ENCODE assay signal across 14 cellular contexts in genomic region chr11:35932641-35933571, GRCh38. TPM values are rescaled to one million over a fixed set of nuclear protein-coding genes. Genes with fewer than 3 reads are reported as not detected.
DNase-seq lines count a peak whose midpoint lies in the region; ATAC-seq and TF ChIP-seq lines count a peak whose summit lies in the region.
"Had no signal": no experiment of that assay in that cellular context is flagged by ENCODE, and none has a peak within 500 bp of the region (broad histone marks: within the 10 kb centered on the region; RNA-seq: fewer than 3 reads in every experiment).

No MANE protein-coding gene starts in this region.

- peak; percentile 72 for ATAC-seq in Right ventricle myocardium superior (ENCODE audit: poor library complexity)
- ATAC-seq in GM18873 (IDR thresholded peaks at IDR 0.05; ENCODE audit: low FRiP score, unreplicated experiment): no peak
- ATAC-seq: activated CD4-positive, CD25-positive, alpha-beta regulatory T cell treated with anti-CD3 and anti-CD28 coated beads, Interleukin-2, amount 50 U/mL, for 24 hours had no signal

- no peak overlapping the region for H3K4me3 ChIP-seq in right atrium auricular region
- no peak overlapping the region for H3K4me3 ChIP-seq in fibroblast of the aortic adventitia (ENCODE audit: low read depth, low read length)

- intact Hi-C loops in Right ventricle myocardium superior (cut with DNase I): loop anchor here (10.0 kb wide), 1 partner anchor 318 kb away; the partner anchor contains the start of gene FJX1

- POLR2A ChIA-PET in GM10248 (lab: Yijun Ruan, JAX): no interaction called here

- TF ChIP-seq CTCF in right atrium auricular region (IDR thresholded peaks at IDR 0.05) (no peak), fibroblast of the aortic adventitia (IDR thresholded peaks at IDR 0.05; ENCODE audit: insufficient read depth, low read length) (no peak), GM10248 (IDR thresholded peaks at IDR 0.05; ENCODE audit: control extremely low read depth, extremely low read depth, low read depth, missing control alignments) (no peak)

- H3K27ac ChIP-seq in right atrium auricular region (no peak overlapping the region), substantia nigra (ENCODE audit: low read depth, low read length, poor library complexity, severe bottlenecking) (no peak overlapping the region)

- CTCF ChIA-PET in GM10248 (lab: Yijun Ruan, JAX): interaction anchor here (1.2 to 2.4 kb wide), 3 partner anchors 8 to 111 kb away, joined by 3 to 7 read pairs (median 7); no protein-coding TSS in a partner anchor

- peaks cover 0 to 12% of the 10 kb centered on the region in 2 donors for H3K9me3 ChIP-seq in right atrium auricular region

- H3K27me3 ChIP-seq in right atrium auricular region: no peaks in the 10 kb centered on the region

- H3K4me1 ChIP-seq in right atrium auricular region: peaks cover 0 to 4% of the 10 kb centered on the region in 2 donors

- DNase-seq in Right ventricle myocardium superior (no peak), right atrium auricular region (ENCODE audit: low spot score) (no peak), SKM-1 (lab: John Stamatoyannopoulos, UW; ENCODE audit: unreplicated experiment) (peak; percentile 82), fibroblast of the aortic adventitia (ENCODE audit: low read depth) (peak; percentile 16), GM10248 (ENCODE audit: extremely low spot score) (no peak), NCI-H2227 treated with DMSO at 0.1 percent for 48 hours (lab: John Stamatoyannopoulos, UW) (no peak), substantia nigra (lab: John Stamatoyannopoulos, UW) (no peak)
- DNase-seq: activated naive CD8-positive, alpha-beta T cell treated with anti-CD3 and anti-CD28 coated beads for 36 hours; cerebellar nuclear complex; H7; NK-92 treated with Interleukin-12 subunit alpha and Interleukin-12 subunit beta, amount 100 ng/mL, for 24 hours; SW 1271 had no signal

- H3K36me3 ChIP-seq in right atrium auricular region: no peaks in the 10 kb centered on the region

RNA-seq across cellular contexts. Expression of gene LDLRAD3, which starts 11.0 kb away (rescaled TPM):
- total RNA-seq in Right ventricle myocardium superior (1.2 TPM), right atrium auricular region (1 to 10 TPM; 3.6 to 7.0 TPM), fibroblast of the aortic adventitia (ENCODE audit: low replicate concordance) (8.6 and 10.8 TPM in 2 replicates)

Comparison
In these comparisons a context has a peak if more than half of its experiments do, and no peak if none do; other contexts are left out.
1. DNase-seq: peak in SKM-1 (single experiment) and fibroblast of the aortic adventitia (single experiment); none in Right ventricle myocardium superior (single experiment), right atrium auricular region (single experiment), GM10248 (single experiment), NCI-H2227 treated with DMSO at 0.1 percent for 48 hours (single experiment) and substantia nigra (0 of 49).